Comparison of ENCODE assay signal across 11 cellular contexts in genomic region chr17:63116967-63117366, GRCh38.
DNase-seq lines count a peak whose midpoint lies in the region; ATAC-seq, FAIRE-seq and TF ChIP-seq lines count a peak whose summit lies in the region.
"Had no signal": no experiment of that assay in that cellular context is flagged by ENCODE, and none has a peak within 500 bp of the region (broad histone marks: within the 10 kb centered on the region; RNA-seq: fewer than 3 reads in every experiment).

No MANE protein-coding gene starts in this region.

- H3K9me3 Mint-ChIP-seq in activated naive CD8-positive, alpha-beta T cell treated with anti-CD3 and anti-CD28 coated beads, Interleukin-2, amount 50 U/mL, for 24 hours: no peaks in the 10 kb centered on the region

- no peak for TF ChIP-seq RAD21 in HepG2 (CRISPR knock-in tag; IDR thresholded peaks at IDR 0.05)

- no peak for FAIRE-seq in HepG2 (lab: Jason Lieb, UNC)
- no peak for FAIRE-seq in kidney (lab: Jason Lieb, UNC)

- no peak overlapping the region for H3K27ac Mint-ChIP-seq in activated naive CD8-positive, alpha-beta T cell treated with anti-CD3 and anti-CD28 coated beads, Interleukin-2, amount 50 U/mL, for 24 hours

- H3K36me3 Mint-ChIP-seq in activated naive CD8-positive, alpha-beta T cell treated with anti-CD3 and anti-CD28 coated beads, Interleukin-2, amount 50 U/mL, for 24 hours (ENCODE audit: low read depth): no peaks in the 10 kb centered on the region

- TF ChIP-seq EP300 in HepG2 (IDR thresholded peaks at IDR 0.05; ENCODE audit: low read depth in 2 of 2, low read length in 2 of 2) (no peak), HepG2 (CRISPR knock-in tag; IDR thresholded peaks at IDR 0.05; ENCODE audit: borderline replicate concordance) (no peak), esophagus muscularis mucosa (IDR thresholded peaks at IDR 0.05) (no peak)

- no peaks in the 10 kb centered on the region for H3K4me1 Mint-ChIP-seq in activated naive CD8-positive, alpha-beta T cell treated with anti-CD3 and anti-CD28 coated beads, Interleukin-2, amount 50 U/mL, for 24 hours

- ATAC-seq in HepG2 (no peak), right lobe of liver (no peak), body of pancreas (peak; percentile 80), HG03159 (IDR thresholded peaks at IDR 0.05; ENCODE audit: unreplicated experiment) (no peak)
- ATAC-seq in activated naive CD8-positive, alpha-beta T cell treated with anti-CD3 and anti-CD28 coated beads, Interleukin-2, amount 50 U/mL, for 24 hours: no peak

- H3K4me1 ChIP-seq in HepG2 (ENCODE audit: insufficient read depth, low read length): no peaks in the 10 kb centered on the region
- H3K4me1 ChIP-seq in right lobe of liver: no peaks in the 10 kb centered on the region
- no peaks in the 10 kb centered on the region for H3K4me1 ChIP-seq in body of pancreas
- no peaks in the 10 kb centered on the region for H3K4me1 ChIP-seq in kidney (ENCODE audit: control insufficient read depth in 1 of 2, insufficient read depth in 1 of 2, low read depth in 1 of 2, low read length in 2 of 2)
- no peaks in the 10 kb centered on the region for H3K4me1 ChIP-seq in esophagus muscularis mucosa
- H3K4me1 ChIP-seq: transverse colon had no signal

- in situ Hi-C loops in HepG2 (cut with HindIII; ENCODE audit: extremely low pct_ligation_motif_present, low pct_unique_long_range_greater_than_20kb): loop anchor here (10.0 kb wide), 1 partner anchor 288 kb away; no protein-coding TSS in a partner anchor

- H2AFZ ChIP-seq in HepG2 (ENCODE audit: low read length): no peak overlapping the region

- H3K36me3 ChIP-seq in HepG2 (replicated peaks in 1 of 2; ENCODE audit: control insufficient read depth in 1 of 2, insufficient read depth in 2 of 2, low read length in 2 of 2): no peaks in the 10 kb centered on the region
- no peaks in the 10 kb centered on the region for H3K36me3 ChIP-seq in right lobe of liver
- H3K36me3 ChIP-seq in body of pancreas (replicated peaks in 1 of 2; ENCODE audit: insufficient read depth in 1 of 2, low read depth in 2 of 2): no peaks in the 10 kb centered on the region
- no peaks in the 10 kb centered on the region for H3K36me3 ChIP-seq in kidney (ENCODE audit: control insufficient read depth in 1 of 2, insufficient read depth in 2 of 2, low read length in 2 of 2)
- H3K36me3 ChIP-seq in esophagus muscularis mucosa: no peaks in the 10 kb centered on the region
- H3K36me3 ChIP-seq: transverse colon had no signal

- TF ChIP-seq POLR2A in HepG2 (IDR thresholded peaks at IDR 0.05; ENCODE audit: insufficient read depth in 1 of 2, low read depth in 2 of 2, low read length in 2 of 2) (no peak), right lobe of liver (IDR thresholded peaks at IDR 0.05) (no peak), body of pancreas (IDR thresholded peaks at IDR 0.05) (no peak), esophagus muscularis mucosa (IDR thresholded peaks at IDR 0.05; ENCODE audit: low read depth) (no peak)

- 7% methylated on average over 4 of the region's 4 CpGs for WGBS in HepG2 (ENCODE audit: low lambda C conversion rate)
- 90% methylated on average over 4 of the region's 4 CpGs for WGBS in right lobe of liver (ENCODE audit: insufficient coverage, low coverage, low lambda C conversion rate, missing lambda C conversion rate)
- 66 to 87% methylated on average over 4 of the region's 4 CpGs for WGBS in body of pancreas, 2 donors
- 66% methylated on average over 4 of the region's 4 CpGs for WGBS in esophagus muscularis mucosa

- no peak overlapping the region for H3K9ac ChIP-seq in HepG2 (ENCODE audit: insufficient read depth, low read depth, low read length)
- no peak overlapping the region for H3K9ac ChIP-seq in kidney (ENCODE audit: low read length in 2 of 2)

- H3K4me3 Mint-ChIP-seq in activated naive CD8-positive, alpha-beta T cell treated with anti-CD3 and anti-CD28 coated beads, Interleukin-2, amount 50 U/mL, for 24 hours: no peak overlapping the region

- intact Hi-C loops in HepG2 (cut with micrococcal nuclease; ENCODE audit: unreplicated experiment): no loop called here
- intact Hi-C loops in right lobe of liver (cut with DNase I): no loop called here
- intact Hi-C loops in body of pancreas (cut with DNase I): no loop called here
- intact Hi-C loops in kidney (cut with DNase I): no loop called here
- intact Hi-C loops in esophagus muscularis mucosa (cut with DNase I): no loop called here

- no peaks in the 10 kb centered on the region for H4K20me1 ChIP-seq in HepG2 (ENCODE audit: insufficient read depth, low read length)

- no peak overlapping the region for H3K27ac ChIP-seq in HepG2 (ENCODE audit: extremely low read length, insufficient read depth, low read length)
- H3K27ac ChIP-seq in right lobe of liver: no peak overlapping the region
- peak overlapping the region in 3 of 4 donors; percentile 8 to 62 (median 36) for H3K27ac ChIP-seq in body of pancreas
- no peak overlapping the region for H3K27ac ChIP-seq in kidney (ENCODE audit: low read depth in 2 of 2, low read length in 2 of 2)
- H3K27ac ChIP-seq in esophagus muscularis mucosa (replicated peaks in 1 of 4): no peak overlapping the region
- H3K27ac ChIP-seq: transverse colon had no signal

- no peak for DNase-seq in HepG2 (ENCODE audit: low spot score)
- DNase-seq in right lobe of liver: no peak
- DNase-seq in body of pancreas: peak in 3 of 4 donors; percentile 40 to 68 (median 49)
- DNase-seq in kidney: peak; percentile 82
- no peak for DNase-seq in epidermal melanocyte (ENCODE audit: insufficient read length, low spot score)
- no peak for DNase-seq in activated naive CD8-positive, alpha-beta T cell treated with anti-CD3 and anti-CD28 coated beads, Interleukin-2, amount 50 U/mL, for 24 hours
- no peak for DNase-seq in esophagus muscularis mucosa (ENCODE audit: extremely low spot score)
- DNase-seq: Kasumi-1, SW 1271, transverse colon had no signal

- TF ChIP-seq CTCF in HepG2 (CRISPR knock-in tag; IDR thresholded peaks at IDR 0.05) (no peak), right lobe of liver (IDR thresholded peaks at IDR 0.05) (no peak), body of pancreas (IDR thresholded peaks at IDR 0.05) (no peak), kidney (IDR thresholded peaks at IDR 0.05; ENCODE audit: borderline replicate concordance, extremely low read depth, insufficient read depth) (no peak), esophagus muscularis mucosa (IDR thresholded peaks at IDR 0.05) (no peak)

- H3K79me2 ChIP-seq in HepG2 (ENCODE audit: insufficient read depth, low read length): no peaks in the 10 kb centered on the region

- no peaks in the 10 kb centered on the region for H3K27me3 Mint-ChIP-seq in activated naive CD8-positive, alpha-beta T cell treated with anti-CD3 and anti-CD28 coated beads, Interleukin-2, amount 50 U/mL, for 24 hours

- no TSS peak for BruUV-seq in HepG2 (replicated peaks; lab: Mats Ljungman, UMichigan)

- no peaks in the 10 kb centered on the region for H3K9me3 ChIP-seq in HepG2 (ENCODE audit: low read length)
- no peaks in the 10 kb centered on the region for H3K9me3 ChIP-seq in right lobe of liver
- no peaks in the 10 kb centered on the region for H3K9me3 ChIP-seq in body of pancreas
- H3K9me3 ChIP-seq in kidney (ENCODE audit: control insufficient read depth in 1 of 2, low read length in 2 of 2): no peaks in the 10 kb centered on the region
- no peaks in the 10 kb centered on the region for H3K9me3 ChIP-seq in esophagus muscularis mucosa
- H3K9me3 ChIP-seq: transverse colon had no signal

- H3K27me3 ChIP-seq in HepG2 (ENCODE audit: control insufficient read depth in 1 of 2, insufficient read depth in 2 of 2, low read length in 2 of 2) (no peaks in the 10 kb centered on the region), right lobe of liver (no peaks in the 10 kb centered on the region), body of pancreas (no peaks in the 10 kb centered on the region), esophagus muscularis mucosa (no peaks in the 10 kb centered on the region)
- H3K27me3 ChIP-seq: transverse colon had no signal

- no peak overlapping the region for H3K4me2 ChIP-seq in HepG2 (ENCODE audit: low read depth, low read length)

- CTCF ChIA-PET in HepG2 (lab: Yijun Ruan, JAX; ENCODE audit: low intra/inter-chr PET ratio, low total read pairs): no interaction called here

- POLR2A ChIA-PET in HepG2 (lab: Yijun Ruan, JAX): no interaction called here

- no peak overlapping the region for H3K4me3 ChIP-seq in HepG2 (replicated peaks in 1 of 3; ENCODE audit: insufficient read depth in 1 of 3, low read depth in 2 of 3, low read length in 3 of 3)
- H3K4me3 ChIP-seq in right lobe of liver: no peak overlapping the region
- no peak overlapping the region for H3K4me3 ChIP-seq in body of pancreas
- no peak overlapping the region for H3K4me3 ChIP-seq in kidney (ENCODE audit: low read length in 2 of 2)
- H3K4me3 ChIP-seq in esophagus muscularis mucosa: no peak overlapping the region
- H3K4me3 ChIP-seq: transverse colon had no signal

TF ChIP-seq in HepG2, 621 proteins besides CTCF, POLR2A, EP300 and RAD21:
- TF ChIP-seq RFX1 (IDR thresholded peaks at IDR 0.05) (peak; percentile 55; the same call in 1 of the 2 replicates), SOX6 (IDR thresholded peaks at IDR 0.05) (no peak), SOX6 (CRISPR knock-in tag; IDR thresholded peaks at IDR 0.05) (no peak)

Comparison
In these comparisons a context has a peak if more than half of its experiments do, and no peak if none do; other contexts are left out.
1. DNase-seq: peak in body of pancreas (3 of 4) and kidney (single experiment); none in HepG2 (single experiment), right lobe of liver (0 of 3), epidermal melanocyte (single experiment), activated naive CD8-positive, alpha-beta T cell treated with anti-CD3 and anti-CD28 coated beads, Interleukin-2, amount 50 U/mL, for 24 hours (single experiment) and esophagus muscularis mucosa (single experiment).
2. H3K27ac ChIP-seq: peak in body of pancreas (3 of 4); none in HepG2 (single experiment), right lobe of liver (0 of 3), kidney (0 of 2) and esophagus muscularis mucosa (0 of 4).